26 cellular contexts compared by ENCODE assay signal in the genomic region with DNA sequence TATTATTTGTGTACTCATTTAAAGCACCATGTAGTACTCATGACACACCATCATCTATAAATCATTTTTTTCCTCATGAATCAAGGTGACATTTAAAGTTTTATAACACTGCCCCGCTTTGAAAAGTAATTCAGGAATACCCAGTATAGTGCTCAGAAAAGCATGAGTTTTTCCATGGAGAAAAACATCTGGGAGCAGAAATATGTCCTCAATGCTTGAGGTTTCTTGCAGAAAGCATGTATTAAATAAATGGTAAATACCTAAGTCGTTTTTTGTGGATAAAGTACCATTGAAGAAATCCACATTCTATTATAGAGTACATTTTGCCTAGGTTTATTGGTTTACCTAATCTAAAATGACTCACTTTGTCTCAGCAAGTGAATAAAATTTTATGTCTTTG.
"Had no signal": no experiment of that assay in that cellular context is flagged by ENCODE, and none has a peak within 500 bp of the region (broad histone marks: within the 10 kb centered on the region; RNA-seq: fewer than 3 reads in every experiment).

No MANE protein-coding gene starts in this region.

- H3K27me3 Mint-ChIP-seq: memory B cell; progenitor cell of endocrine pancreas; stimulated activated memory B cell treated with anti-CD40 and anti-IgM and Interleukin-4, amounts not matched to agents 10 μg/mL and 1 μg/mL and 100 μg/mL, for 72 hours; stimulated activated naive CD8-positive, alpha-beta T cell treated with anti-CD3 and anti-CD28 coated beads, Interleukin-15, Interleukin-2, amounts not matched to agents 100 ng/mL and 50 ng/mL, for 24 hours had no signal

- ATAC-seq: left cardiac atrium; lower lobe of right lung; natural killer cell; right lobe of liver; stimulated activated memory B cell treated with anti-CD40 and anti-IgM and Interleukin-4, amounts not matched to agents 10 μg/mL and 1 μg/mL and 100 μg/mL, for 72 hours; upper lobe of right lung had no signal

- DNase-seq: dermis blood vessel endothelial cell; erythroblast; foreskin melanocyte; head of caudate nucleus; kidney; left cardiac atrium; left ventricle myocardium inferior; lower lobe of right lung; natural killer cell; ovary; right lobe of liver; spleen; stimulated activated CD4-positive, alpha-beta T cell treated with anti-CD3 and anti-CD28 coated beads, Interleukin-15, amount 100 ng/mL, for 24 hours; stimulated activated CD4-positive, alpha-beta T cell treated with anti-CD3 and anti-CD28 coated beads, Interleukin-1b, Interleukin-23, amount 100 ng/mL, for 48 hours; stimulated activated CD4-positive, alpha-beta T cell treated with anti-CD3 and anti-CD28 coated beads, Interleukin-4, amount 100 ng/mL, for 24 hours; testis; upper lobe of right lung had no signal

- H3K9me3 Mint-ChIP-seq: memory B cell; mesothelial cell of epicardium; natural killer cell; stimulated activated memory B cell treated with anti-CD40 and anti-IgM and Interleukin-4, amounts not matched to agents 10 μg/mL and 1 μg/mL and 100 μg/mL, for 72 hours; stimulated activated naive CD8-positive, alpha-beta T cell treated with anti-CD3 and anti-CD28 coated beads, Interleukin-15, Interleukin-2, amounts not matched to agents 100 ng/mL and 50 ng/mL, for 24 hours had no signal

- H3K4me1 Mint-ChIP-seq: mesothelial cell of epicardium, natural killer cell had no signal

- H3K4me3 ChIP-seq: hepatocyte, left ventricle myocardium inferior, lower lobe of right lung, ovary, right lobe of liver, spleen, testis, tibial nerve, upper lobe of right lung, vagina had no signal

- H3K4me3 Mint-ChIP-seq: memory B cell; mesothelial cell of epicardium; natural killer cell; neural crest cell; stimulated activated memory B cell treated with anti-CD40 and anti-IgM and Interleukin-4, amounts not matched to agents 10 μg/mL and 1 μg/mL and 100 μg/mL, for 72 hours; stimulated activated naive CD8-positive, alpha-beta T cell treated with anti-CD3 and anti-CD28 coated beads, Interleukin-15, Interleukin-2, amounts not matched to agents 100 ng/mL and 50 ng/mL, for 24 hours had no signal

- H3K27ac Mint-ChIP-seq: memory B cell; mesothelial cell of epicardium; natural killer cell; progenitor cell of endocrine pancreas; stimulated activated memory B cell treated with anti-CD40 and anti-IgM and Interleukin-4, amounts not matched to agents 10 μg/mL and 1 μg/mL and 100 μg/mL, for 72 hours; stimulated activated naive CD8-positive, alpha-beta T cell treated with anti-CD3 and anti-CD28 coated beads, Interleukin-15, Interleukin-2, amounts not matched to agents 100 ng/mL and 50 ng/mL, for 24 hours had no signal
